In the genomic region with DNA sequence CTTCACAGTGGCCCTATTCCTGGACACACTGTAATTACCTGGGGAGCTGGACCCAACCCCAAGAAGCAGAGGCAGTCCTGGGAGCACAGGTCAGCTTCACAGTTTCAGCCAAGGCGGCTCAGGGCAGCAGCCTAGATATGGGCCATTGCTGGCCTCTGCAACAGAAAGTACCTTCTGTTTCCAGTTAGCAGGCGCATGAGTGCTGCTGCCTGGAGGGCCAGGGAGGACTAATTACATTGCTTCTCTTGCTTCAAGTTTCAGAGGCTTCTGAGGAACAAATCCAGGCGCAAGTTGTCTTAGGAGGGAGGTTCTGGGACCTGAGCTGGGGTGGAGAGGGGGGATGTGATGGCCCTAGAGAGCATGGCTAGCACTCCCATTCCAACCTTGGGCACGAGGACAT, we compare ENCODE assay signal across 21 cellular contexts. TPM values are rescaled to one million over a fixed set of nuclear protein-coding genes. Genes with fewer than 3 reads are reported as not detected.
A peak's percentile ranks its signal among the peaks of the same experiment; 100 is the strongest.
DNase-seq lines count a peak whose midpoint lies in the region; ATAC-seq, FAIRE-seq and TF ChIP-seq lines count a peak whose summit lies in the region.
"Had no signal": no experiment of that assay in that cellular context is flagged by ENCODE, and none has a peak within 500 bp of the region (broad histone marks: within the 10 kb centered on the region; RNA-seq: fewer than 3 reads in every experiment).

No MANE protein-coding gene starts in this region.

- peaks cover 4% of the 10 kb centered on the region for H3K79me1 ChIP-seq in neuronal stem cell (ENCODE audit: low read depth, low read length)

- WGBS in heart right ventricle, 2 donors, result 95 to 99% methylated on average over 4 of the region's 4 CpGs
- WGBS in neuronal stem cell (ENCODE audit: extremely low coverage in 2 of 2, insufficient read length in 2 of 2, insufficient replicate concordance in 1 of 2), 2 donors, result no CpG with 5 or more reads among the region's 4 CpGs
- WGBS in upper lobe of left lung, 2 donors, result 97 to 100% methylated on average over 1 to 4 of the region's 4 CpGs

- peak overlapping the region; percentile 3 for H2BK12ac ChIP-seq in neuronal stem cell (ENCODE audit: low read length)

- no peak for FAIRE-seq in GM12892 (lab: Jason Lieb, UNC)
- FAIRE-seq: A204.1, G401.6, K562 had no signal

- no peak overlapping the region for H4K8ac ChIP-seq in neuronal stem cell (ENCODE audit: low read depth, low read length)

- H3K27me3 Mint-ChIP-seq in dendritic cell treated with granulocyte-macrophage colony-stimulating factor and Interleukin-4, amounts not matched to agents 40 ng/mL and 50 ng/mL, for 4 days, result peaks cover 2% of the 10 kb centered on the region
- H3K27me3 Mint-ChIP-seq: central memory CD8-positive, alpha-beta T cell had no signal

- no peak overlapping the region for H4K91ac ChIP-seq in neuronal stem cell (ENCODE audit: low read depth, low read length, poor library complexity)

- H3K27me3 ChIP-seq in heart right ventricle (no peaks in the 10 kb centered on the region), neuronal stem cell (ENCODE audit: control insufficient read depth in 3 of 3, insufficient read depth in 3 of 3, low read depth in 1 of 3, low read length in 3 of 3) (peaks cover 0 to 13% (median 0%) of the 10 kb centered on the region in 3 experiments), upper lobe of left lung (no peaks in the 10 kb centered on the region)
- H3K27me3 ChIP-seq: testis had no signal

- DNase-seq in heart right ventricle, result no peak
- no peak for DNase-seq in Right ventricle myocardium inferior (ENCODE audit: missing footprints)
- DNase-seq in neuronal stem cell (ENCODE audit: low spot score), result no peak
- DNase-seq in upper lobe of left lung, result no peak
- DNase-seq in activated CD4-positive, alpha-beta T cell treated with anti-CD3 and anti-CD28 coated beads for 4 hours, result no peak
- DNase-seq in dedifferentiated amniotic fluid mesenchymal stem cell (ENCODE audit: extremely low spot score), result no peak
- DNase-seq in GM12892 (ENCODE audit: insufficient read length), result no peak
- DNase-seq: activated CD4-positive, CD25-positive, alpha-beta regulatory T cell; activated CD8-positive, alpha-beta memory T cell treated with anti-CD3 and anti-CD28 coated beads for 24 hours; NCI-H187 treated with DMSO at 0.1 percent for 48 hours; NCI-H510A treated with DMSO at 0.1 percent for 48 hours; SHP77; stimulated activated CD8-positive, alpha-beta memory T cell treated with anti-CD3 and anti-CD28 coated beads, Interleukin-4, amount 100 ng/mL, for 48 hours; testis had no signal

- ATAC-seq in heart right ventricle (no peak), Right ventricle myocardium inferior (no peak), upper lobe of left lung (ENCODE audit: low FRiP score in 2 of 2) (no peak)
- ATAC-seq: K562 had no signal

- H3K23ac ChIP-seq in neuronal stem cell (ENCODE audit: low read depth, low read length, poor library complexity), result no peak overlapping the region

- H3K9me3 ChIP-seq in heart right ventricle, result no peaks in the 10 kb centered on the region
- H3K9me3 ChIP-seq in neuronal stem cell (replicated peaks in 1 of 2; ENCODE audit: control insufficient read depth in 2 of 2, insufficient read depth in 1 of 2, low read depth in 1 of 2, low read length in 2 of 2), result peaks cover 0 to 1% of the 10 kb centered on the region in 2 donors
- H3K9me3 ChIP-seq in upper lobe of left lung, result no peaks in the 10 kb centered on the region
- H3K9me3 ChIP-seq: testis had no signal

- no peak overlapping the region for H3K14ac ChIP-seq in neuronal stem cell (ENCODE audit: low read length)

- TF ChIP-seq EP300 in upper lobe of left lung (IDR thresholded peaks at IDR 0.05), result no peak

- TF ChIP-seq CTCF in heart right ventricle (IDR thresholded peaks at IDR 0.05), result no peak
- TF ChIP-seq CTCF in upper lobe of left lung (IDR thresholded peaks at IDR 0.05), result no peak

- peaks cover 16 to 60% (median 33%) of the 10 kb centered on the region in 9 donors for H3K4me1 ChIP-seq in heart right ventricle
- peaks cover 0 to 7% of the 10 kb centered on the region in 2 donors for H3K4me1 ChIP-seq in neuronal stem cell (ENCODE audit: control insufficient read depth in 2 of 2, insufficient read depth in 1 of 2, low read depth in 1 of 2, low read length in 2 of 2)
- H3K4me1 ChIP-seq in upper lobe of left lung, result peaks cover 29 to 43% (median 32%) of the 10 kb centered on the region in 4 donors

- H3K18ac ChIP-seq in neuronal stem cell (ENCODE audit: low read length), result no peak overlapping the region

- no peaks in the 10 kb centered on the region for H3K9me3 Mint-ChIP-seq in dendritic cell treated with granulocyte-macrophage colony-stimulating factor and Interleukin-4, amounts not matched to agents 40 ng/mL and 50 ng/mL, for 4 days
- H3K9me3 Mint-ChIP-seq: activated T-helper 1 cell treated with anti-CD3 and anti-CD28 coated beads, Interleukin-12 subunit alpha, Interleukin-12 subunit beta, Interleukin-2, Interleukin-4 antibody, amounts not matched to agents 30 ng/mL and 10 ng/mL and 1 ng/mL, durations not matched to agents 14 hours and 24 hours and 36 hours; central memory CD8-positive, alpha-beta T cell had no signal

- no peak overlapping the region for H2AFZ ChIP-seq in neuronal stem cell (ENCODE audit: low read length)

- peaks cover 79% of the 10 kb centered on the region for H3K4me1 Mint-ChIP-seq in dendritic cell treated with granulocyte-macrophage colony-stimulating factor and Interleukin-4, amounts not matched to agents 40 ng/mL and 50 ng/mL, for 4 days (ENCODE audit: low read depth)

- peak overlapping the region; percentile 71 for H3K27ac Mint-ChIP-seq in dendritic cell treated with granulocyte-macrophage colony-stimulating factor and Interleukin-4, amounts not matched to agents 40 ng/mL and 50 ng/mL, for 4 days
- H3K27ac Mint-ChIP-seq: activated T-helper 1 cell treated with anti-CD3 and anti-CD28 coated beads, Interleukin-12 subunit alpha, Interleukin-12 subunit beta, Interleukin-2, Interleukin-4 antibody, amounts not matched to agents 30 ng/mL and 10 ng/mL and 1 ng/mL, durations not matched to agents 14 hours and 24 hours and 36 hours had no signal

- H2BK120ac ChIP-seq in neuronal stem cell (ENCODE audit: low read depth, low read length), result no peak overlapping the region

- H3K4me2 ChIP-seq in neuronal stem cell (ENCODE audit: insufficient read depth, low read length, poor library complexity, severe bottlenecking), result no peak overlapping the region
- H3K4me2 ChIP-seq: smooth muscle cell had no signal

- no peak overlapping the region for H2BK15ac ChIP-seq in neuronal stem cell (ENCODE audit: low read length)

- H2AK5ac ChIP-seq in neuronal stem cell (ENCODE audit: low read depth, low read length), result no peak overlapping the region

- H2BK5ac ChIP-seq in neuronal stem cell (ENCODE audit: low read length), result no peak overlapping the region

- peaks cover 9% of the 10 kb centered on the region for H3K36me3 Mint-ChIP-seq in dendritic cell treated with granulocyte-macrophage colony-stimulating factor and Interleukin-4, amounts not matched to agents 40 ng/mL and 50 ng/mL, for 4 days (ENCODE audit: low read depth)

- H3K36me3 ChIP-seq in heart right ventricle, result peaks cover 0 to under 1% (median 0%) of the 10 kb centered on the region in 9 donors
- H3K36me3 ChIP-seq in neuronal stem cell (replicated peaks in 1 of 2; ENCODE audit: control insufficient read depth in 2 of 2, insufficient read depth in 2 of 2, low read length in 2 of 2), result peaks cover 8 to 12% of the 10 kb centered on the region in 2 donors
- no peaks in the 10 kb centered on the region for H3K36me3 ChIP-seq in upper lobe of left lung

- H3K4me3 Mint-ChIP-seq in dendritic cell treated with granulocyte-macrophage colony-stimulating factor and Interleukin-4, amounts not matched to agents 40 ng/mL and 50 ng/mL, for 4 days, result no peak overlapping the region
- H3K4me3 Mint-ChIP-seq: activated T-helper 1 cell treated with anti-CD3 and anti-CD28 coated beads, Interleukin-12 subunit alpha, Interleukin-12 subunit beta, Interleukin-2, Interleukin-4 antibody, amounts not matched to agents 30 ng/mL and 10 ng/mL and 1 ng/mL, durations not matched to agents 14 hours and 24 hours and 36 hours; central memory CD8-positive, alpha-beta T cell had no signal

- intact Hi-C loops in heart right ventricle (cut with DNase I), result loop anchor here in 3 of 10 donors (5.0 kb wide), 2 partner anchors 37 to 52 kb away; no protein-coding TSS in a partner anchor
- intact Hi-C loops in Right ventricle myocardium inferior (cut with DNase I), result loop anchor here (2.0 kb wide), 1 partner anchor 53 kb away; no protein-coding TSS in a partner anchor
- intact Hi-C loops in dendritic cell treated with granulocyte-macrophage colony-stimulating factor and Interleukin-4, amounts not matched to agents 40 ng/mL and 50 ng/mL, for 4 days (cut with micrococcal nuclease), result loop anchor here (1.0 kb wide), 1 partner anchor 17 kb away; no protein-coding TSS in a partner anchor

- TF ChIP-seq POLR2A in upper lobe of left lung (IDR thresholded peaks at IDR 0.05), result no peak
- TF ChIP-seq POLR2A in GM12892 (IDR thresholded peaks at IDR 0.05; ENCODE audit: low read depth, low read length), result no peak

- H3K4ac ChIP-seq in neuronal stem cell (ENCODE audit: low read length), result no peak overlapping the region

- H3K27ac ChIP-seq in heart right ventricle (peak overlapping the region; percentile 69 to 92 (median 87)), neuronal stem cell (replicated peaks; ENCODE audit: low read length) (no peak overlapping the region), upper lobe of left lung (peak overlapping the region; percentile 66 to 85 (median 82))
- H3K27ac ChIP-seq: testis had no signal

- H3K4me3 ChIP-seq in heart right ventricle, result no peak overlapping the region
- H3K4me3 ChIP-seq in neuronal stem cell (ENCODE audit: low read length in 2 of 2), result no peak overlapping the region
- no peak overlapping the region for H3K4me3 ChIP-seq in upper lobe of left lung
- H3K4me3 ChIP-seq: K562, smooth muscle cell, testis had no signal

- no peak overlapping the region for H3K9ac ChIP-seq in neuronal stem cell (ENCODE audit: low read depth, low read length, poor library complexity)

RNA-seq across cellular contexts. Expression of a gene that starts 13.5 kb away (rescaled TPM):
- total RNA-seq in heart right ventricle (10 to 100 TPM; 11.3 to 29.7 (median 15.8) TPM), Right ventricle myocardium inferior (25.0 TPM), upper lobe of left lung (10 to 100 TPM; 24.1 to 49.1 (median 35.3) TPM)
- 10 to 100 TPM; 10.4 to 19.2 TPM for polyA plus RNA-seq in heart right ventricle
- 13.5 TPM for polyA plus RNA-seq in neuronal stem cell (2013, experiment 1 of 2)
- 13.8 TPM for polyA plus RNA-seq in neuronal stem cell (2013, experiment 2 of 2)
- polyA plus RNA-seq in GM12892 (2012; ENCODE audit: missing spikeins), result 7.0 TPM
